In genomic region chr19:35048911-35049411, GRCh38 we compare ENCODE assay signal across 1 cellular context.
TF ChIP-seq lines count a peak whose summit lies in the region.

No MANE protein-coding gene starts in this region.

TF ChIP-seq in liver, 16 proteins besides CTCF, POLR2A, EP300 and RAD21 (continued from another document):
- TF ChIP-seq GABPA (IDR thresholded peaks at IDR 0.05 in 1 of 2, conservative IDR thresholded peaks at IDR 0.05 in 1 of 2) (no peak), ZBTB33 (IDR thresholded peaks at IDR 0.05) (no peak), NR2F2 (IDR thresholded peaks at IDR 0.05) (no peak), EGR1 (IDR thresholded peaks at IDR 0.05; ENCODE audit: low read depth in 2 of 2) (no peak), ATF3 (IDR thresholded peaks at IDR 0.05) (no peak), YY1 (IDR thresholded peaks at IDR 0.05) (peak; percentile 86), FOXA2 (IDR thresholded peaks at IDR 0.05) (peak; percentile 22), MAX (IDR thresholded peaks at IDR 0.05) (peak; percentile 76), SP1 (IDR thresholded peaks at IDR 0.05) (peak; percentile 53)
